ENCODE assay signal across 1 cellular context in genomic region chr11:126991596-126991995, GRCh38.
TF ChIP-seq lines count a peak whose summit lies in the region.

No MANE protein-coding gene starts in this region.

TF ChIP-seq in A549, 52 proteins besides CTCF, POLR2A, EP300 and RAD21:
- TF ChIP-seq MAZ (IDR thresholded peaks at IDR 0.05; ENCODE audit: borderline replicate concordance, low read depth, low read length) (no peak), HMGXB4 (CRISPR knock-in tag; IDR thresholded peaks at IDR 0.05; ENCODE audit: borderline replicate concordance) (no peak), E2F6 (IDR thresholded peaks at IDR 0.05; ENCODE audit: borderline replicate concordance, low read depth) (no peak), PHF8 (IDR thresholded peaks at IDR 0.05; ENCODE audit: borderline replicate concordance, low read depth) (no peak), BCL3 (IDR thresholded peaks at IDR 0.05) (no peak), RARB (CRISPR knock-in tag; IDR thresholded peaks at IDR 0.05) (no peak), REST (IDR thresholded peaks at IDR 0.05) (no peak), ZC3H11A (IDR thresholded peaks at IDR 0.05) (no peak), HEYL (CRISPR knock-in tag; IDR thresholded peaks at IDR 0.05) (no peak), GATA3 (IDR thresholded peaks at IDR 0.05; ENCODE audit: borderline replicate concordance) (no peak), HOXA7 (CRISPR knock-in tag; IDR thresholded peaks at IDR 0.05) (no peak), ZNF302 (CRISPR knock-in tag; IDR thresholded peaks at IDR 0.05) (no peak), RCOR1 (IDR thresholded peaks at IDR 0.05; ENCODE audit: low read depth, low read length) (no peak), EHMT2 (IDR thresholded peaks at IDR 0.05; ENCODE audit: low read depth) (no peak)
